20 cellular contexts compared by ENCODE assay signal in the genomic region with DNA sequence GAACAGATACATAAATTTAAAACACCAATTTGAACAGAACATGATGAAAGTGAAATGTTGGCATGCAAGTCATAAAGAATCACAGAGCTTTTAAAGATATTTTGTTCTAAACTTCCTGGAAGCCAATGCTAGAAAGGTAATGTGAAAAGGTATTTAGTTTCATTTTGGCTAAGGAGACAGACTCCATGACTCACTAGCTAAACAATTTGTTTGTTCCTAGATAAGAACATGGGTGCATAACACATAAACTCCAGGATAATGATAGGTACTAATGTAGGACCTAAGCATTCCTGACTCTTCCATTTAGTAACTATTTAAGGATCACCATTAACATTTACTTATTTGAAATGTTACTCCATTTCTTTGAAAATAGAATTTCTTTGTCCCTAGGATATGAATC.
A peak's percentile ranks its signal among the peaks of the same experiment; 100 is the strongest.
DNase-seq lines count a peak whose midpoint lies in the region; ATAC-seq, FAIRE-seq and TF ChIP-seq lines count a peak whose summit lies in the region.
"Had no signal": no experiment of that assay in that cellular context is flagged by ENCODE, and none has a peak within 500 bp of the region (broad histone marks: within the 10 kb centered on the region; RNA-seq: fewer than 3 reads in every experiment).

No MANE protein-coding gene starts in this region.

- DNase-seq in MCF 10A (ENCODE audit: unreplicated experiment) (peak; percentile 27), breast epithelium (ENCODE audit: low spot score in 2 of 2) (no peak), NCI-H2081 treated with DMSO at 0.1 percent for 48 hours (lab: John Stamatoyannopoulos, UW) (peak; percentile 7), endodermal cell (no peak), urothelium cell line (ENCODE audit: low spot score) (no peak), SK-N-DZ (ENCODE audit: low spot score) (no peak)
- no peak for DNase-seq in activated CD4-positive, alpha-beta T cell treated with anti-CD3 and anti-CD28 coated beads for 36 hours
- DNase-seq: C1 segment of cervical spinal cord; EL; H7; MG63; NCI-H1092 treated with DMSO at 0.1 percent for 48 hours; NCI-H226; NCI-H526; NK-92 treated with Interleukin-12 subunit alpha and Interleukin-12 subunit beta, amount 100 ng/mL, for 24 hours; SW 1271 had no signal

- no peak overlapping the region for H3K27ac Mint-ChIP-seq in MCF 10A (ENCODE audit: low read depth, unreplicated experiment)
- peak overlapping the region; percentile 44 for H3K27ac Mint-ChIP-seq in endodermal cell
- H3K27ac Mint-ChIP-seq in activated CD4-positive, alpha-beta T cell treated with anti-CD3 and anti-CD28 coated beads for 36 hours: no peak overlapping the region

- ATAC-seq in activated CD4-positive, alpha-beta T cell treated with anti-CD3 and anti-CD28 coated beads for 36 hours: no peak
- ATAC-seq in HG02642 (IDR thresholded peaks at IDR 0.05; ENCODE audit: poor library complexity, unreplicated experiment): no peak
- ATAC-seq: A549, K562 had no signal

- no peaks in the 10 kb centered on the region for H3K9me3 ChIP-seq in breast epithelium
- H3K9me3 ChIP-seq in endodermal cell (ENCODE audit: control insufficient read depth, low read length): peaks cover 9% of the 10 kb centered on the region
- H3K9me3 ChIP-seq: A549, MG63, SJSA1 had no signal

- TF ChIP-seq CTCF in MCF 10A (IDR thresholded peaks at IDR 0.05; ENCODE audit: unreplicated experiment) (no peak), breast epithelium (IDR thresholded peaks at IDR 0.05) (no peak), endodermal cell (conservative IDR thresholded peaks at IDR 0.05) (no peak)

- H3K9ac ChIP-seq in endodermal cell (ENCODE audit: extremely low read depth, low read length, poor library complexity, severe bottlenecking): no peak overlapping the region

- H3K36me3 Mint-ChIP-seq in MCF 10A (ENCODE audit: insufficient read depth, unreplicated experiment) (no peaks in the 10 kb centered on the region), endodermal cell (ENCODE audit: low read depth) (no peaks in the 10 kb centered on the region)
- H3K36me3 Mint-ChIP-seq in activated CD4-positive, alpha-beta T cell treated with anti-CD3 and anti-CD28 coated beads for 36 hours (ENCODE audit: low read depth): no peaks in the 10 kb centered on the region

- intact Hi-C loops in MCF 10A (cut with micrococcal nuclease): no loop called here
- intact Hi-C loops in breast epithelium (cut with DNase I; ENCODE audit: low total_unique reads): no loop called here
- intact Hi-C loops in activated CD4-positive, alpha-beta T cell treated with anti-CD3 and anti-CD28 coated beads for 36 hours (cut with DNase I, micrococcal nuclease): no loop called here

- H3K27me3 ChIP-seq in breast epithelium: no peaks in the 10 kb centered on the region
- no peaks in the 10 kb centered on the region for H3K27me3 ChIP-seq in endodermal cell (ENCODE audit: control insufficient read depth, insufficient read depth, low read length, poor library complexity, severe bottlenecking)
- H3K27me3 ChIP-seq: MG63, SJSA1 had no signal

- no TSS peak for BruUV-seq in MCF 10A (replicated peaks; lab: Mats Ljungman, UMichigan)

- CTCF ChIA-PET in MCF 10A (lab: Yijun Ruan, JAX): no interaction called here
- CTCF ChIA-PET in activated CD4-positive, alpha-beta T cell treated with anti-CD3 and anti-CD28 coated beads for 36 hours (lab: Charles Lee): no interaction called here

- H3K36me3 ChIP-seq in breast epithelium (no peaks in the 10 kb centered on the region), endodermal cell (ENCODE audit: control insufficient read depth, insufficient read depth, low read length) (no peaks in the 10 kb centered on the region)
- H3K36me3 ChIP-seq: MG63, SJSA1 had no signal

- POLR2A ChIA-PET in MCF 10A (lab: Yijun Ruan, JAX): no interaction called here
- POLR2A ChIA-PET in activated CD4-positive, alpha-beta T cell treated with anti-CD3 and anti-CD28 coated beads for 36 hours (lab: Charles Lee): no interaction called here

- peaks cover 4% of the 10 kb centered on the region for H3K9me3 Mint-ChIP-seq in MCF 10A (ENCODE audit: unreplicated experiment)
- H3K9me3 Mint-ChIP-seq in endodermal cell: no peaks in the 10 kb centered on the region
- peaks cover 8% of the 10 kb centered on the region for H3K9me3 Mint-ChIP-seq in activated CD4-positive, alpha-beta T cell treated with anti-CD3 and anti-CD28 coated beads for 36 hours (ENCODE audit: low read depth)

- H3K27me3 Mint-ChIP-seq in MCF 10A (ENCODE audit: insufficient read depth, unreplicated experiment) (no peaks in the 10 kb centered on the region), endodermal cell (ENCODE audit: insufficient read depth) (no peaks in the 10 kb centered on the region)
- no peaks in the 10 kb centered on the region for H3K27me3 Mint-ChIP-seq in activated CD4-positive, alpha-beta T cell treated with anti-CD3 and anti-CD28 coated beads for 36 hours

- TF ChIP-seq POLR2A in breast epithelium (IDR thresholded peaks at IDR 0.05): no peak

- peak; percentile 20 for FAIRE-seq in urothelium cell line (lab: Jason Lieb, UNC)
- FAIRE-seq: A549, K562 had no signal

- H3K4me3 Mint-ChIP-seq in MCF 10A (ENCODE audit: unreplicated experiment): no peak overlapping the region
- no peak overlapping the region for H3K4me3 Mint-ChIP-seq in endodermal cell
- H3K4me3 Mint-ChIP-seq in activated CD4-positive, alpha-beta T cell treated with anti-CD3 and anti-CD28 coated beads for 36 hours: no peak overlapping the region

- H3K4me1 Mint-ChIP-seq in MCF 10A (ENCODE audit: insufficient read depth, unreplicated experiment) (no peaks in the 10 kb centered on the region), endodermal cell (peaks cover 19% of the 10 kb centered on the region)
- H3K4me1 Mint-ChIP-seq in activated CD4-positive, alpha-beta T cell treated with anti-CD3 and anti-CD28 coated beads for 36 hours: no peaks in the 10 kb centered on the region

- H3K4me3 ChIP-seq in breast epithelium (no peak overlapping the region), endodermal cell (ENCODE audit: low read length) (no peak overlapping the region)
- H3K4me3 ChIP-seq: A549, K562, MG63, SJSA1 had no signal

- H3K4me1 ChIP-seq in breast epithelium (no peaks in the 10 kb centered on the region), endodermal cell (ENCODE audit: control insufficient read depth, insufficient read depth, low read length) (peaks cover 5% of the 10 kb centered on the region)
- H3K4me1 ChIP-seq: A549, SJSA1 had no signal

- H3K27ac ChIP-seq in breast epithelium (no peak overlapping the region), endodermal cell (ENCODE audit: low read depth, low read length) (no peak overlapping the region)
- H3K27ac ChIP-seq: A549, SJSA1 had no signal

Comparison
In these comparisons a context has a peak if more than half of its experiments do, and no peak if none do; other contexts are left out.
1. DNase-seq: peak in MCF 10A (single experiment) and NCI-H2081 treated with DMSO at 0.1 percent for 48 hours (single experiment); none in breast epithelium (0 of 2), endodermal cell (single experiment), urothelium cell line (single experiment), activated CD4-positive, alpha-beta T cell treated with anti-CD3 and anti-CD28 coated beads for 36 hours (single experiment) and SK-N-DZ (single experiment).